In genomic region chr1:233240839-233241682, GRCh38 we compare ENCODE assay signal across 8 cellular contexts. TPM values are rescaled to one million over a fixed set of nuclear protein-coding genes. Genes with fewer than 3 reads are reported as not detected.
DNase-seq lines count a peak whose midpoint lies in the region; ATAC-seq and TF ChIP-seq lines count a peak whose summit lies in the region.

No MANE protein-coding gene starts in this region.

- peak; percentile 49 for TF ChIP-seq CTCF in KMS-11 (conservative IDR thresholded peaks at IDR 0.05; ENCODE audit: low read depth, low read length)
- peak; percentile 94 for TF ChIP-seq CTCF in VCaP (conservative IDR thresholded peaks at IDR 0.05)

- CTCF ChIA-PET in CD4-positive, alpha-beta memory T cell (lab: Charles Lee; ENCODE audit: partially characterized antibody): no interaction called here

- no peaks in the 10 kb centered on the region for H3K27me3 ChIP-seq in KMS-11 (ENCODE audit: insufficient read depth, low read depth)
- H3K27me3 ChIP-seq in trophoblast cell (ENCODE audit: insufficient read depth, low read length): no peaks in the 10 kb centered on the region
- H3K27me3 ChIP-seq in CD4-positive, alpha-beta memory T cell (ENCODE audit: insufficient read depth, low read length): no peaks in the 10 kb centered on the region

- no CpG with 5 or more reads among the region's 8 CpGs for WGBS in trophoblast cell (ENCODE audit: extremely low coverage, insufficient coverage, insufficient read length)

- no peak overlapping the region for H4K8ac ChIP-seq in trophoblast cell (ENCODE audit: low read depth, low read length)

- POLR2A ChIA-PET in CD4-positive, alpha-beta memory T cell (lab: Charles Lee; ENCODE audit: partially characterized antibody): no interaction called here

- H2BK120ac ChIP-seq in trophoblast cell (ENCODE audit: insufficient read depth, low read length, poor library complexity): no peak overlapping the region

- H3K9me3 ChIP-seq in trophoblast cell (ENCODE audit: insufficient read depth, low read depth, low read length): no peaks in the 10 kb centered on the region
- H3K9me3 ChIP-seq in CD4-positive, alpha-beta memory T cell (ENCODE audit: control insufficient read depth in 1 of 2, low read length in 2 of 2): no peaks in the 10 kb centered on the region

- H3K4me1 ChIP-seq in KMS-11 (ENCODE audit: low read depth, poor library complexity, severe bottlenecking) (no peaks in the 10 kb centered on the region), trophoblast cell (ENCODE audit: control insufficient read depth in 1 of 2, insufficient read depth in 2 of 2, low read length in 2 of 2) (peaks cover 0 to 6% of the 10 kb centered on the region in 2 experiments)
- no peaks in the 10 kb centered on the region for H3K4me1 ChIP-seq in CD4-positive, alpha-beta memory T cell (ENCODE audit: insufficient read depth, low read length)

- peak; percentile 3 to 4 for DNase-seq in stimulated activated CD4-positive, alpha-beta T cell treated with anti-CD3 and anti-CD28 coated beads, Interleukin-4, amount 100 ng/mL, for 48 hours (ENCODE audit: low read depth in 2 of 2)
- DNase-seq in stimulated activated CD4-positive, alpha-beta T cell treated with anti-CD3 and anti-CD28 coated beads, Interleukin-4, amount 100 ng/mL, for 1 hour: no peak
- DNase-seq in glomerular visceral epithelial cell (ENCODE audit: extremely low spot score): peak; percentile 53
- DNase-seq in trophoblast cell: peak; percentile 43 to 72
- no peak for DNase-seq in CD4-positive, alpha-beta memory T cell

- H3K23ac ChIP-seq in trophoblast cell (ENCODE audit: low read length): no peak overlapping the region

- no peak overlapping the region for H2BK12ac ChIP-seq in trophoblast cell (ENCODE audit: low read length)

- H3K79me2 ChIP-seq in KMS-11 (ENCODE audit: insufficient read depth, low read depth): no peaks in the 10 kb centered on the region
- H3K79me2 ChIP-seq in trophoblast cell (ENCODE audit: control insufficient read depth, insufficient read depth, low read length, poor library complexity): no peaks in the 10 kb centered on the region

- intact Hi-C loops in CD4-positive, alpha-beta memory T cell (cut with micrococcal nuclease): loop anchor here (5.0 kb wide), 1 partner anchor 604 kb away; no protein-coding TSS in a partner anchor

- H3K9ac ChIP-seq in KMS-11 (no peak overlapping the region), trophoblast cell (ENCODE audit: low read length) (no peak overlapping the region)

- no peak overlapping the region for H3K4me3 ChIP-seq in KMS-11 (IDR thresholded peaks at IDR 0.05; ENCODE audit: insufficient read depth, low read depth, low read length)
- no peak overlapping the region for H3K4me3 ChIP-seq in trophoblast cell (ENCODE audit: low read depth, low read length)
- no peak overlapping the region for H3K4me3 ChIP-seq in CD4-positive, alpha-beta memory T cell (ENCODE audit: low read length in 2 of 2)

- no peak overlapping the region for H4K12ac ChIP-seq in trophoblast cell (ENCODE audit: low read depth, low read length)

- no peak overlapping the region for H2BK5ac ChIP-seq in trophoblast cell (ENCODE audit: low read depth, low read length, poor library complexity)

- no peak overlapping the region for H4K91ac ChIP-seq in trophoblast cell (ENCODE audit: low read depth, low read length)

- no peak overlapping the region for H3K14ac ChIP-seq in trophoblast cell (ENCODE audit: low read length)

- H3K4me3 Mint-ChIP-seq in CD4-positive, alpha-beta memory T cell: no peak overlapping the region

- no peak for ATAC-seq in HG02884 (IDR thresholded peaks at IDR 0.05; ENCODE audit: unreplicated experiment)

- no peaks in the 10 kb centered on the region for H3K27me3 Mint-ChIP-seq in CD4-positive, alpha-beta memory T cell

- H3K4me1 Mint-ChIP-seq in CD4-positive, alpha-beta memory T cell: peaks cover 0 to 3% (median 0%) of the 10 kb centered on the region in 4 donors

- H4K20me1 ChIP-seq in KMS-11 (ENCODE audit: insufficient read depth): no peaks in the 10 kb centered on the region

- H3K4ac ChIP-seq in trophoblast cell (ENCODE audit: low read depth, low read length): no peak overlapping the region

- H2AFZ ChIP-seq in KMS-11 (ENCODE audit: low read depth) (no peak overlapping the region), trophoblast cell (ENCODE audit: insufficient read depth, low read length, poor library complexity) (no peak overlapping the region)

- H2AK5ac ChIP-seq in trophoblast cell (ENCODE audit: low read length): no peak overlapping the region

- no peaks in the 10 kb centered on the region for H3K9me3 Mint-ChIP-seq in CD4-positive, alpha-beta memory T cell

- peaks cover 30 to 36% of the 10 kb centered on the region in 2 donors for H3K36me3 Mint-ChIP-seq in CD4-positive, alpha-beta memory T cell

- no peaks in the 10 kb centered on the region for H3K79me1 ChIP-seq in trophoblast cell (ENCODE audit: low read length)

- H3K4me2 ChIP-seq in KMS-11: no peak overlapping the region
- no peak overlapping the region for H3K4me2 ChIP-seq in trophoblast cell (ENCODE audit: low read length)

- H3K36me3 ChIP-seq in KMS-11 (ENCODE audit: insufficient read depth): no peaks in the 10 kb centered on the region
- H3K36me3 ChIP-seq in trophoblast cell (ENCODE audit: control insufficient read depth in 1 of 2, insufficient read depth in 2 of 2, low read length in 2 of 2): no peaks in the 10 kb centered on the region
- peaks cover 12% of the 10 kb centered on the region for H3K36me3 ChIP-seq in CD4-positive, alpha-beta memory T cell (ENCODE audit: insufficient read depth, low read length)

- peak overlapping the region in 1 of 7 donors; percentile 34 for H3K27ac Mint-ChIP-seq in CD4-positive, alpha-beta memory T cell

- no peak overlapping the region for H3K18ac ChIP-seq in trophoblast cell (ENCODE audit: low read length)

- no peak overlapping the region for H3K27ac ChIP-seq in KMS-11
- H3K27ac ChIP-seq in VCaP: peak overlapping the region; percentile 31
- H3K27ac ChIP-seq in trophoblast cell (ENCODE audit: low read depth, low read length): no peak overlapping the region
- no peak overlapping the region for H3K27ac ChIP-seq in CD4-positive, alpha-beta memory T cell (ENCODE audit: low read depth, low read length)

RNA-seq across cellular contexts. Expression of gene PCNX2, which starts 54.5 kb away (rescaled TPM):
- polyA plus RNA-seq in trophoblast cell (2013): 3.7 and 4.1 TPM in 2 replicates
- total RNA-seq in CD4-positive, alpha-beta memory T cell: 100 to 1,000 TPM in 1 of 2 experiments, 10 to 100 TPM in 1; 99.2 to 109 TPM
- 10 to 100 TPM in 1 of 2 donors, 1 to 10 TPM in 1; 1.8 to 12.1 TPM for polyA plus RNA-seq in CD4-positive, alpha-beta memory T cell

Comparison
In these comparisons a context has a peak if more than half of its experiments do, and no peak if none do; other contexts are left out.
1. DNase-seq: peak in stimulated activated CD4-positive, alpha-beta T cell treated with anti-CD3 and anti-CD28 coated beads, Interleukin-4, amount 100 ng/mL, for 48 hours (2 of 2), glomerular visceral epithelial cell (single experiment) and trophoblast cell (2 of 2); none in stimulated activated CD4-positive, alpha-beta T cell treated with anti-CD3 and anti-CD28 coated beads, Interleukin-4, amount 100 ng/mL, for 1 hour (single experiment) and CD4-positive, alpha-beta memory T cell (0 of 5).